8 cellular contexts compared by ENCODE assay signal in genomic region chr14:59464651-59465569, GRCh38. TPM values are rescaled to one million over a fixed set of nuclear protein-coding genes. Genes with fewer than 3 reads are reported as not detected.
DNase-seq lines count a peak whose midpoint lies in the region; ATAC-seq and TF ChIP-seq lines count a peak whose summit lies in the region.

TSS of gene GPR135 (minus strand) at chr14:59465380. CDS start at chr14:59465226, 154 bp downstream.

- H3K27ac ChIP-seq in right cardiac atrium (ENCODE audit: low read length) (no peak within 1 kb of the TSS), prostate gland (peak within 1 kb of the TSS; percentile 80 to 82)

- ATAC-seq in GM19025 (IDR thresholded peaks at IDR 0.05; ENCODE audit: low read depth, unreplicated experiment) (peak; percentile 58), HG03280 (IDR thresholded peaks at IDR 0.05; ENCODE audit: unreplicated experiment) (peak; percentile 63), SK-N-SH treated with all-trans-retinoic acid at 6 μM for 48 hours (peak; percentile 80), right cardiac atrium (peak; percentile 85 to 88)

- H3K4me3 ChIP-seq in right cardiac atrium (ENCODE audit: low read length) (peak within 1 kb of the TSS; percentile 47), prostate gland (peak within 1 kb of the TSS; percentile 63 to 66)

- peak; percentile 7 for TF ChIP-seq POLR2A in prostate gland (IDR thresholded peaks at IDR 0.05)

- WGBS in right cardiac atrium, result under 1% methylated on average over 114 of the region's 114 CpGs
- under 1% methylated on average over 87 of the region's 114 CpGs for WGBS in prostate gland

- H3K27me3 ChIP-seq in right cardiac atrium (ENCODE audit: control insufficient read depth, insufficient read depth) (no peaks in the 10 kb centered on the region), prostate gland (replicated peaks; ENCODE audit: insufficient read depth) (no peaks in the 10 kb centered on the region)

- DNase-seq in AG08396 (ENCODE audit: low spot score) (peak; percentile 77), amniotic epithelial cell (ENCODE audit: low read depth) (peak; percentile 38), right cardiac atrium (peak; percentile 79 to 92 (median 88)), prostate gland (ENCODE audit: low spot score) (peak; percentile 54), SHP77 treated with DMSO at 0.1 percent for 48 hours (lab: John Stamatoyannopoulos, UW) (no peak)

- no peak for TF ChIP-seq CTCF in prostate gland (IDR thresholded peaks at IDR 0.05)

- no peaks in the 10 kb centered on the region for H3K4me1 ChIP-seq in right cardiac atrium (ENCODE audit: control insufficient read depth, insufficient read depth, low read length)
- H3K4me1 ChIP-seq in prostate gland (replicated peaks), result no peaks in the 10 kb centered on the region

- intact Hi-C loops in right cardiac atrium (cut with DNase I) (no loop called here), prostate gland (cut with DNase I) (no loop called here)

- no peaks in the 10 kb centered on the region for H3K36me3 ChIP-seq in prostate gland

- no peaks in the 10 kb centered on the region for H3K9me3 ChIP-seq in right cardiac atrium (ENCODE audit: control insufficient read depth, low read length)
- H3K9me3 ChIP-seq in prostate gland, result no peaks in the 10 kb centered on the region

TF ChIP-seq in SK-N-SH treated with all-trans-retinoic acid at 6 μM for 48 hours, 23 proteins besides CTCF, POLR2A, EP300 and RAD21:
- TF ChIP-seq GLIS3 (CRISPR knock-in tag; IDR thresholded peaks at IDR 0.05) (no peak), ZNF565 (CRISPR knock-in tag; conservative IDR thresholded peaks at IDR 0.05; ENCODE audit: low read depth) (no peak), CSDC2 (CRISPR knock-in tag; IDR thresholded peaks at IDR 0.05) (no peak), SNAI2 (CRISPR knock-in tag; IDR thresholded peaks at IDR 0.05) (no peak), ARNTL (CRISPR knock-in tag; IDR thresholded peaks at IDR 0.05; ENCODE audit: borderline replicate concordance, low read depth) (no peak), ISL1 (CRISPR knock-in tag; IDR thresholded peaks at IDR 0.05) (no peak), BACH2 (CRISPR knock-in tag; IDR thresholded peaks at IDR 0.05; ENCODE audit: borderline replicate concordance) (no peak), TSHZ2 (CRISPR knock-in tag; IDR thresholded peaks at IDR 0.05) (no peak), ZFP30 (CRISPR knock-in tag; IDR thresholded peaks at IDR 0.05) (no peak), PPARA (CRISPR knock-in tag; IDR thresholded peaks at IDR 0.05; ENCODE audit: borderline replicate concordance) (no peak), ZC3H10 (CRISPR knock-in tag; IDR thresholded peaks at IDR 0.05) (no peak), TCF4 (CRISPR knock-in tag; IDR thresholded peaks at IDR 0.05; ENCODE audit: borderline replicate concordance) (no peak), ZNF70 (CRISPR knock-in tag; IDR thresholded peaks at IDR 0.05) (no peak), CREB5 (CRISPR knock-in tag; IDR thresholded peaks at IDR 0.05; ENCODE audit: low read depth) (no peak), ZFP3 (CRISPR knock-in tag; IDR thresholded peaks at IDR 0.05) (no peak), OSR1 (CRISPR knock-in tag; IDR thresholded peaks at IDR 0.05) (no peak), ESRRG (CRISPR knock-in tag; IDR thresholded peaks at IDR 0.05) (no peak)

RNA-seq across cellular contexts. Expression of gene GPR135, which starts in this region (rescaled TPM):
- total RNA-seq in right cardiac atrium (1 to 10 TPM; 4.5 to 5.1 (median 4.9) TPM), prostate gland (10 to 100 TPM in 1 of 2 donors, 1 to 10 TPM in 1; 2.3 to 12.4 TPM)
- 1.5 TPM for polyA plus RNA-seq in right cardiac atrium
